Comparison of ENCODE assay signal across 15 cellular contexts in the genomic region with DNA sequence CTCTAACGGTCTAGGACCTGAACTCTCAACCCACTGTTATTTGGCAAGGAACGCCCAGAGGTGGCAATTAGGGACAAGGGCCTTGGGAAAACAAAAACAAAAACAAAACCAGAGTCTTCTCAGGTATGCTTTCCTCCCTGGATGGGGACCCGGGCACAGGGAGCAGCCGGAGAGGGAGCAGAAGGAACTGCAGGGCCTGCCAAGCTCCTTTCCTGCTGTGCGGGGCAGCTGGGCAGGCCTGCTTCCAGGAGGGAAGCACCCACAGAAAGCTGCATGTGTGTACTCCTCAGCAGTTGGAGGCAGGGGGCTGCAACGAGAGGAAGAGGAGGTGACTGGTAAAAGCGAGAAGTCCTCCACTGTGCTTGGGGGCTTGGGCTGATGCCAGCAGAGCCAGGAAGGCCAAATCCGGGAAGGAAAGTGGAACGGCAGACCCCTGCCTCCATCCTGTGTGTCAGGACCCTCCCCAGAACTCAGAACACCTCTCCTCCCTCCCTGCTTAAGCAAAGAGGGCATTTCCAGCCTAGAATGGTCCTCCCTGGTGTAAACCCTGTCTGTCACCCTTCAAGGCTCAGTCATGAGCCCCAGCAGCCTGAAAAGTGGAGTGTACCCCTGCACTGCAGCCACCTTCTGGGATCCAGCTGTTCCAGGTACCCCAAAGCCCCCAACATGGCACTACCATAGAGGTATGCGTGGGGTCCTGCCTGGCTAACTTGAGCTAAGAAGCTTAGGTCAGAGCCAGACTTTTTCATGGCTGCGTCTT. TPM values are rescaled to one million over a fixed set of nuclear protein-coding genes. Genes with fewer than 3 reads are reported as not detected.
A peak's percentile ranks its signal among the peaks of the same experiment; 100 is the strongest.
DNase-seq lines count a peak whose midpoint lies in the region; ATAC-seq and TF ChIP-seq lines count a peak whose summit lies in the region.
"Had no signal": no experiment of that assay in that cellular context is flagged by ENCODE, and none has a peak within 500 bp of the region (broad histone marks: within the 10 kb centered on the region; RNA-seq: fewer than 3 reads in every experiment).

No MANE protein-coding gene starts in this region.

- ATAC-seq in CD4-positive, alpha-beta T cell (ENCODE audit: poor library complexity): peak; percentile 31
- ATAC-seq in body of pancreas: no peak
- ATAC-seq: PC-3 had no signal

- no peak overlapping the region for H4K8ac ChIP-seq in neuronal stem cell (ENCODE audit: low read depth, low read length)

- H2AK5ac ChIP-seq in neuronal stem cell (ENCODE audit: low read depth, low read length): peak overlapping the region; percentile 6

- no peak overlapping the region for H3K4ac ChIP-seq in neuronal stem cell (ENCODE audit: low read length)

- H3K14ac ChIP-seq in neuronal stem cell (ENCODE audit: low read length): no peak overlapping the region

- H3K18ac ChIP-seq in neuronal stem cell (ENCODE audit: low read length): peak overlapping the region; percentile 9

- POLR2A ChIA-PET in CD4-positive, alpha-beta T cell (lab: Charles Lee): interaction anchor here (1.0 to 4.3 kb wide), 13 partner anchors 9 to 77 kb away, joined by 3 to 83 read pairs (median 8); no protein-coding TSS in a partner anchor

- peak overlapping the region; percentile 99 for H3K27ac Mint-ChIP-seq in CD4-positive, alpha-beta T cell
- peak overlapping the region in 2 of 3 donors; percentile 5 to 63 for H3K27ac Mint-ChIP-seq in IgD-negative memory B cell
- H3K27ac Mint-ChIP-seq in brain: peak overlapping the region in 3 of 5 experiments; percentile 12 to 69 (median 56)
- H3K27ac Mint-ChIP-seq: progenitor cell of endocrine pancreas had no signal

- peaks cover 3% of the 10 kb centered on the region for H3K79me1 ChIP-seq in neuronal stem cell (ENCODE audit: low read depth, low read length)

- H3K4me2 ChIP-seq in neuronal stem cell (ENCODE audit: insufficient read depth, low read length, poor library complexity, severe bottlenecking): no peak overlapping the region

- peak overlapping the region; percentile 75 for H2AFZ ChIP-seq in neuronal stem cell (ENCODE audit: low read length)

- H2BK15ac ChIP-seq in neuronal stem cell (ENCODE audit: low read length): peak overlapping the region; percentile 20

- H3K27me3 Mint-ChIP-seq in CD4-positive, alpha-beta T cell: no peaks in the 10 kb centered on the region
- no peaks in the 10 kb centered on the region for H3K27me3 Mint-ChIP-seq in IgD-negative memory B cell
- no peaks in the 10 kb centered on the region for H3K27me3 Mint-ChIP-seq in brain
- H3K27me3 Mint-ChIP-seq: progenitor cell of endocrine pancreas had no signal

- peaks cover 36% of the 10 kb centered on the region for H3K36me3 Mint-ChIP-seq in CD4-positive, alpha-beta T cell (ENCODE audit: low read depth)
- H3K36me3 Mint-ChIP-seq in IgD-negative memory B cell: peaks cover 9% of the 10 kb centered on the region
- peaks cover 36% of the 10 kb centered on the region for H3K36me3 Mint-ChIP-seq in brain

- intact Hi-C loops in CD4-positive, alpha-beta T cell (cut with DNase I, micrococcal nuclease): loop anchor here in 1 of 2 experiments (5.0 kb wide), 1 partner anchor 33 kb away; no protein-coding TSS in a partner anchor
- intact Hi-C loops in body of pancreas (cut with DNase I) (no loop called here), lower leg skin (cut with DNase I; ENCODE audit: low total_unique reads) (no loop called here)

- H2BK120ac ChIP-seq in neuronal stem cell (ENCODE audit: low read depth, low read length): no peak overlapping the region

- CTCF ChIA-PET in CD4-positive, alpha-beta T cell (lab: Charles Lee): interaction anchor here (0.9 to 2.4 kb wide), 4 partner anchors 9 to 91 kb away, joined by 3 to 7 read pairs (median 4); no protein-coding TSS in a partner anchor

- peak overlapping the region; percentile 80 for H3K4me3 Mint-ChIP-seq in CD4-positive, alpha-beta T cell
- H3K4me3 Mint-ChIP-seq in IgD-negative memory B cell (peak overlapping the region in 1 of 4 donors; percentile 29), brain (no peak overlapping the region)

- DNase-seq in CD4-positive, alpha-beta T cell: no peak
- DNase-seq in neuronal stem cell (ENCODE audit: low spot score): no peak
- DNase-seq in body of pancreas: no peak
- no peak for DNase-seq in ureter (ENCODE audit: low spot score)
- no peak for DNase-seq in NCI-H146 treated with DMSO at 0.1 percent for 48 hours (lab: John Stamatoyannopoulos, UW; ENCODE audit: unreplicated experiment)
- DNase-seq in lower leg skin (ENCODE audit: low spot score in 2 of 2): no peak
- DNase-seq: Calu3, glutamatergic neuron, NCI-H2107, PC-3 had no signal

- no peak overlapping the region for H3K23ac ChIP-seq in neuronal stem cell (ENCODE audit: low read depth, low read length, poor library complexity)

- H3K4me3 ChIP-seq in neuronal stem cell (ENCODE audit: low read length in 2 of 2) (no peak overlapping the region), body of pancreas (no peak overlapping the region), lower leg skin (ENCODE audit: low read depth, poor library complexity, severe bottlenecking) (no peak overlapping the region)
- H3K4me3 ChIP-seq: HAP-1, lung had no signal

- no peak for TF ChIP-seq CTCF in CD4-positive, alpha-beta T cell (IDR thresholded peaks at IDR 0.05)
- TF ChIP-seq CTCF in brain (conservative IDR thresholded peaks at IDR 0.05) (no peak), body of pancreas (IDR thresholded peaks at IDR 0.05) (no peak), lower leg skin (IDR thresholded peaks at IDR 0.05) (no peak)

- no peak overlapping the region for H4K91ac ChIP-seq in neuronal stem cell (ENCODE audit: low read depth, low read length, poor library complexity)

- WGBS in neuronal stem cell (ENCODE audit: extremely low coverage in 2 of 2, insufficient read length in 2 of 2, insufficient replicate concordance in 1 of 2), 2 donors: no CpG with 5 or more reads among the region's 11 CpGs
- 76 to 86% methylated on average over 9 to 11 of the region's 11 CpGs for WGBS in body of pancreas, 2 donors
- whole genome bisulfite sequencing in lower leg skin, 2 donors: 78 to 81% methylated on average over 11 of the region's 11 CpGs

- TF ChIP-seq POLR2A in body of pancreas (IDR thresholded peaks at IDR 0.05) (no peak), lower leg skin (IDR thresholded peaks at IDR 0.05) (no peak)

- no peaks in the 10 kb centered on the region for H3K9me3 ChIP-seq in CD4-positive, alpha-beta T cell (ENCODE audit: control insufficient read depth, low read length)
- H3K9me3 ChIP-seq in neuronal stem cell (replicated peaks in 1 of 2; ENCODE audit: control insufficient read depth in 2 of 2, insufficient read depth in 1 of 2, low read depth in 1 of 2, low read length in 2 of 2): no peaks in the 10 kb centered on the region
- H3K9me3 ChIP-seq in body of pancreas: no peaks in the 10 kb centered on the region
- H3K9me3 ChIP-seq: HAP-1 had no signal

- no peak overlapping the region for H2BK12ac ChIP-seq in neuronal stem cell (ENCODE audit: low read length)

- no peaks in the 10 kb centered on the region for H3K9me3 Mint-ChIP-seq in CD4-positive, alpha-beta T cell
- H3K9me3 Mint-ChIP-seq in IgD-negative memory B cell (no peaks in the 10 kb centered on the region), brain (no peaks in the 10 kb centered on the region)

- no peaks in the 10 kb centered on the region for H3K27me3 ChIP-seq in CD4-positive, alpha-beta T cell (ENCODE audit: control insufficient read depth, insufficient read depth, low read length)
- H3K27me3 ChIP-seq in neuronal stem cell (ENCODE audit: control insufficient read depth in 3 of 3, insufficient read depth in 3 of 3, low read depth in 1 of 3, low read length in 3 of 3) (no peaks in the 10 kb centered on the region), body of pancreas (no peaks in the 10 kb centered on the region)

- peaks cover 62% of the 10 kb centered on the region for H3K4me1 Mint-ChIP-seq in CD4-positive, alpha-beta T cell (ENCODE audit: low read depth)
- H3K4me1 Mint-ChIP-seq in IgD-negative memory B cell (peaks cover 11 to 23% (median 22%) of the 10 kb centered on the region in 3 donors), brain (peaks cover 44% of the 10 kb centered on the region)

- H3K27ac ChIP-seq in CD4-positive, alpha-beta T cell (ENCODE audit: low read depth, low read length): peak overlapping the region; percentile 80
- H3K27ac ChIP-seq in neuronal stem cell (replicated peaks; ENCODE audit: low read length) (no peak overlapping the region), body of pancreas (peak overlapping the region in 1 of 4 donors; percentile 17)

- H3K4me1 ChIP-seq in neuronal stem cell (ENCODE audit: control insufficient read depth in 2 of 2, insufficient read depth in 1 of 2, low read depth in 1 of 2, low read length in 2 of 2): peaks cover 6 to 14% of the 10 kb centered on the region in 2 donors
- H3K4me1 ChIP-seq in body of pancreas: peaks cover 9% of the 10 kb centered on the region
- H3K4me1 ChIP-seq: HAP-1 had no signal

- H3K36me3 ChIP-seq in neuronal stem cell (replicated peaks in 1 of 2; ENCODE audit: control insufficient read depth in 2 of 2, insufficient read depth in 2 of 2, low read length in 2 of 2): no peaks in the 10 kb centered on the region
- H3K36me3 ChIP-seq in body of pancreas (replicated peaks in 1 of 2; ENCODE audit: insufficient read depth in 1 of 2, low read depth in 2 of 2): no peaks in the 10 kb centered on the region

- H2BK5ac ChIP-seq in neuronal stem cell (ENCODE audit: low read length): no peak overlapping the region

- H3K9ac ChIP-seq in neuronal stem cell (ENCODE audit: low read depth, low read length, poor library complexity): no peak overlapping the region

RNA-seq across cellular contexts. Expression of a gene that starts 56.3 kb away (rescaled TPM):
- total RNA-seq in CD4-positive, alpha-beta T cell: 10 to 100 TPM; 57.1 to 62.1 TPM
- polyA plus RNA-seq in IgD-negative memory B cell (4.9 TPM), brain (ENCODE audit: insufficient read depth, low read depth, low replicate concordance) (27.7 TPM)
- polyA plus RNA-seq in neuronal stem cell (2013, experiment 1 of 2): 47.2 TPM
- 47.4 TPM for polyA plus RNA-seq in neuronal stem cell (2013, experiment 2 of 2)
- total RNA-seq in body of pancreas (10 to 100 TPM; 18.7 to 27.4 TPM), ureter (40.1 TPM), lower leg skin (1 to 10 TPM; 4.3 to 7.4 (median 6.9) TPM)

Comparison
In these comparisons a context has a peak if more than half of its experiments do, and no peak if none do; other contexts are left out.
1. H3K27ac Mint-ChIP-seq: peak in every context shown above with its lines; median percentile 99 in CD4-positive, alpha-beta T cell; 56 in brain; 34 in IgD-negative memory B cell.